In genomic region chr12:56102683-56103065, GRCh38 we compare ENCODE assay signal across 16 cellular contexts. TPM values are rescaled to one million over a fixed set of nuclear protein-coding genes. Genes with fewer than 3 reads are reported as not detected.
DNase-seq lines count a peak whose midpoint lies in the region; ATAC-seq, FAIRE-seq and TF ChIP-seq lines count a peak whose summit lies in the region.
"Had no signal": no experiment of that assay in that cellular context is flagged by ENCODE, and none has a peak within 500 bp of the region (broad histone marks: within the 10 kb centered on the region; RNA-seq: fewer than 3 reads in every experiment).

No MANE protein-coding gene starts in this region.

- peaks cover 57% of the 10 kb centered on the region for H3K36me3 ChIP-seq in iPS-18a (ENCODE audit: control insufficient read depth, low read depth, low read length)

- no peaks in the 10 kb centered on the region for H3K9me3 Mint-ChIP-seq in stimulated activated naive CD8-positive, alpha-beta T cell treated with anti-CD3 and anti-CD28 coated beads, Interleukin-15, Interleukin-2, amounts not matched to agents 100 ng/mL and 50 ng/mL, for 24 hours
- H3K9me3 Mint-ChIP-seq in WTC11: no peaks in the 10 kb centered on the region
- H3K9me3 Mint-ChIP-seq: stimulated activated memory B cell treated with anti-CD40 and anti-IgM and Interleukin-4, amounts not matched to agents 10 μg/mL and 1 μg/mL and 100 μg/mL, for 72 hours had no signal

- H3K9ac ChIP-seq in iPS-18a (ENCODE audit: low read length): no peak overlapping the region

- H3K4me1 Mint-ChIP-seq in stimulated activated naive CD8-positive, alpha-beta T cell treated with anti-CD3 and anti-CD28 coated beads, Interleukin-15, Interleukin-2, amounts not matched to agents 100 ng/mL and 50 ng/mL, for 24 hours (ENCODE audit: low read depth): peaks cover 51% of the 10 kb centered on the region
- peaks cover 24% of the 10 kb centered on the region for H3K4me1 Mint-ChIP-seq in WTC11

- peak overlapping the region; percentile 99 for H3K27ac Mint-ChIP-seq in stimulated activated naive CD8-positive, alpha-beta T cell treated with anti-CD3 and anti-CD28 coated beads, Interleukin-15, Interleukin-2, amounts not matched to agents 100 ng/mL and 50 ng/mL, for 24 hours
- H3K27ac Mint-ChIP-seq in WTC11: no peak overlapping the region

- no peak for TF ChIP-seq CTCF in WTC11 (IDR thresholded peaks at IDR 0.05)

- H3K27ac ChIP-seq in iPS-18a (ENCODE audit: low read length): no peak overlapping the region

- peak overlapping the region; percentile 100 for H3K4me3 Mint-ChIP-seq in stimulated activated naive CD8-positive, alpha-beta T cell treated with anti-CD3 and anti-CD28 coated beads, Interleukin-15, Interleukin-2, amounts not matched to agents 100 ng/mL and 50 ng/mL, for 24 hours
- peak overlapping the region; percentile 90; the same call in 1 of the 2 replicates for H3K4me3 Mint-ChIP-seq in WTC11

- FAIRE-seq in frontal cortex (lab: Jason Lieb, UNC): no peak
- FAIRE-seq: endothelial cell of umbilical vein, G401.6, keratinocyte had no signal

- CTCF ChIA-PET in WTC11 (lab: Charles Lee): interaction anchor here (2.1 kb wide), 1 partner anchor 18 kb away, joined by 7 read pairs; no protein-coding TSS in a partner anchor

- DNase-seq in stimulated activated naive CD8-positive, alpha-beta T cell treated with anti-CD3 and anti-CD28 coated beads, Interleukin-15, Interleukin-2, amounts not matched to agents 100 U/mL and 50 U/mL, for 24 hours: no peak
- no peak for DNase-seq in WTC11 (ENCODE audit: low spot score)
- no peak for DNase-seq in frontal cortex (ENCODE audit: low spot score in 2 of 2)
- DNase-seq in SW480 (ENCODE audit: low spot score): no peak
- DNase-seq: activated gamma-delta T cell treated with Interleukin-2 at 50 U/mL for 16 hours; BE2C; NCI-H2029; stimulated activated CD4-positive, alpha-beta T cell treated with anti-CD3 and anti-CD28 coated beads, Interleukin-4, amount 100 ng/mL, for 24 hours had no signal

- no peak for ATAC-seq in stimulated activated naive CD8-positive, alpha-beta T cell treated with anti-CD3 and anti-CD28 coated beads, Interleukin-15, Interleukin-2, amounts not matched to agents 100 U/mL and 50 U/mL, for 24 hours
- no peak for ATAC-seq in WTC11
- ATAC-seq in GM21737 (IDR thresholded peaks at IDR 0.05; ENCODE audit: unreplicated experiment): no peak
- no peak for ATAC-seq in HG02981 (IDR thresholded peaks at IDR 0.05; ENCODE audit: unreplicated experiment)
- ATAC-seq: stimulated activated memory B cell treated with anti-CD40 and anti-IgM and Interleukin-4, amounts not matched to agents 10 μg/mL and 1 μg/mL and 100 μg/mL, for 72 hours had no signal

- POLR2A ChIA-PET in WTC11 (lab: Charles Lee): no interaction called here

- H3K4me1 ChIP-seq in iPS-18a (ENCODE audit: control insufficient read depth, low read depth, low read length): peaks cover 9% of the 10 kb centered on the region
- H3K4me1 ChIP-seq: BE2C had no signal

- H3K4me3 ChIP-seq in iPS-18a (ENCODE audit: low read length): peak overlapping the region; percentile 97

- no peaks in the 10 kb centered on the region for H3K27me3 Mint-ChIP-seq in stimulated activated naive CD8-positive, alpha-beta T cell treated with anti-CD3 and anti-CD28 coated beads, Interleukin-15, Interleukin-2, amounts not matched to agents 100 ng/mL and 50 ng/mL, for 24 hours
- no peaks in the 10 kb centered on the region for H3K27me3 Mint-ChIP-seq in WTC11 (ENCODE audit: low read depth)
- H3K27me3 Mint-ChIP-seq: stimulated activated memory B cell treated with anti-CD40 and anti-IgM and Interleukin-4, amounts not matched to agents 10 μg/mL and 1 μg/mL and 100 μg/mL, for 72 hours had no signal

- no peaks in the 10 kb centered on the region for H3K27me3 ChIP-seq in iPS-18a (ENCODE audit: control insufficient read depth, insufficient read depth, low read length)

- H3K36me3 Mint-ChIP-seq in stimulated activated naive CD8-positive, alpha-beta T cell treated with anti-CD3 and anti-CD28 coated beads, Interleukin-15, Interleukin-2, amounts not matched to agents 100 ng/mL and 50 ng/mL, for 24 hours (ENCODE audit: low read depth): peaks cover 31% of the 10 kb centered on the region
- peaks cover 56% of the 10 kb centered on the region for H3K36me3 Mint-ChIP-seq in WTC11

- no peaks in the 10 kb centered on the region for H3K9me3 ChIP-seq in iPS-18a (ENCODE audit: control insufficient read depth, low read depth, low read length)
- H3K9me3 ChIP-seq: BE2C had no signal

TF ChIP-seq in WTC11, 78 proteins besides CTCF, POLR2A, EP300 and RAD21:
- no peak for TF ChIP-seq JUN (CRISPR knock-in tag; IDR thresholded peaks at IDR 0.05)
- TF ChIP-seq ZBTB43 (CRISPR knock-in tag; IDR thresholded peaks at IDR 0.05): no peak
- TF ChIP-seq MAX (CRISPR knock-in tag; IDR thresholded peaks at IDR 0.05): no peak
- TF ChIP-seq JAZF1 (CRISPR knock-in tag; IDR thresholded peaks at IDR 0.05): no peak

RNA-seq across cellular contexts. Expression of gene PA2G4, which starts 1.7 kb away (rescaled TPM):
- 198 to 249 TPM (median 199 TPM) in 3 replicates for total RNA-seq in WTC11 (2021)
- total RNA-seq in frontal cortex: 74.6 TPM

RNA-seq across cellular contexts. Expression of gene RPL41, which starts 13.8 kb away (rescaled TPM):
- total RNA-seq in WTC11 (2021): 4,004 to 4,366 TPM (median 4,314 TPM) in 3 replicates
- 1,399 TPM for total RNA-seq in frontal cortex

RNA-seq across cellular contexts. Expression of gene ZC3H10, which starts 15.4 kb away (rescaled TPM):
- total RNA-seq in WTC11 (2021) (11.3 to 13.6 TPM (median 13.1 TPM) in 3 replicates), frontal cortex (8.2 TPM)

RNA-seq across cellular contexts. Expression of gene ERBB3, which starts 22.7 kb away (rescaled TPM):
- 49.2 to 64.3 TPM (median 52.4 TPM) in 3 replicates for total RNA-seq in WTC11 (2021)
- 2.0 TPM for total RNA-seq in frontal cortex

RNA-seq across cellular contexts. Expression of gene ESYT1, which starts 25.4 kb away (rescaled TPM):
- total RNA-seq in WTC11 (2021): 77.7 to 80.8 TPM (median 80.1 TPM) in 3 replicates
- 26.5 TPM for total RNA-seq in frontal cortex
